Comparison of ENCODE assay signal across 10 cellular contexts in genomic region chr3:147943265-147943945, GRCh38.
DNase-seq lines count a peak whose midpoint lies in the region; ATAC-seq, FAIRE-seq and TF ChIP-seq lines count a peak whose summit lies in the region.
"Had no signal": no experiment of that assay in that cellular context is flagged by ENCODE, and none has a peak within 500 bp of the region (broad histone marks: within the 10 kb centered on the region; RNA-seq: fewer than 3 reads in every experiment).

No MANE protein-coding gene starts in this region.

- no peak overlapping the region for H3K18ac ChIP-seq in mesendoderm (ENCODE audit: low read length)

- intact Hi-C loops in posterior cingulate gyrus (cut with DNase I): loop anchor here (10.0 kb wide), 1 partner anchor 251 kb away; no protein-coding TSS in a partner anchor

- no peak overlapping the region for H4K5ac ChIP-seq in mesendoderm (ENCODE audit: low read length)

- no peak overlapping the region for H4K8ac ChIP-seq in mesendoderm (ENCODE audit: low read depth, low read length)

- H3K27me3 ChIP-seq in bronchial epithelial cell (ENCODE audit: control insufficient read depth, insufficient read depth, low read length) (no peaks in the 10 kb centered on the region), mesendoderm (ENCODE audit: insufficient read depth, low read length, poor library complexity) (no peaks in the 10 kb centered on the region)

- WGBS in mesendoderm (ENCODE audit: extremely low coverage, insufficient coverage, low lambda C conversion rate): no CpG with 5 or more reads among the region's 2 CpGs

- FAIRE-seq in bronchial epithelial cell (lab: Jason Lieb, UNC): no peak
- FAIRE-seq: A204.1 had no signal

- no peak for ATAC-seq in GM18520 (IDR thresholded peaks at IDR 0.05; ENCODE audit: unreplicated experiment)

- no peak overlapping the region for H2BK120ac ChIP-seq in mesendoderm (ENCODE audit: low read depth, low read length)

- H3K36me3 ChIP-seq in bronchial epithelial cell (ENCODE audit: control insufficient read depth, insufficient read depth, low read length) (no peaks in the 10 kb centered on the region), mesendoderm (ENCODE audit: control insufficient read depth, insufficient read depth, low read length) (no peaks in the 10 kb centered on the region)

- no peaks in the 10 kb centered on the region for H3K79me2 ChIP-seq in mesendoderm (ENCODE audit: control insufficient read depth, insufficient read depth, low read length)

- H3K79me1 ChIP-seq in mesendoderm (ENCODE audit: low read length): no peaks in the 10 kb centered on the region

- no peak overlapping the region for H2BK15ac ChIP-seq in mesendoderm (replicated peaks; ENCODE audit: low read depth)

- no peak overlapping the region for H3K4me3 ChIP-seq in bronchial epithelial cell (ENCODE audit: low read depth, low read length)
- H3K4me3 ChIP-seq in mesendoderm (ENCODE audit: low read length): no peak overlapping the region

- H3K27ac ChIP-seq in mesendoderm (ENCODE audit: low read depth, low read length): no peak overlapping the region

- H3K23ac ChIP-seq in mesendoderm (ENCODE audit: low read length): no peak overlapping the region

- H3K9ac ChIP-seq in mesendoderm (ENCODE audit: low read length): no peak overlapping the region

- no peak overlapping the region for H3K4me2 ChIP-seq in mesendoderm (ENCODE audit: low read length)

- H3K4ac ChIP-seq in mesendoderm (ENCODE audit: low read depth, low read length): no peak overlapping the region

- DNase-seq in A172 (ENCODE audit: low spot score) (peak; percentile 91), HT1080 (ENCODE audit: low read depth) (peak; percentile 94), bronchial epithelial cell (ENCODE audit: low read depth) (peak; percentile 67), mesendoderm (peak; percentile 57), MV-4-11 (lab: John Stamatoyannopoulos, UW) (no peak), posterior cingulate gyrus (no peak), GM10266 (ENCODE audit: extremely low spot score) (no peak)
- DNase-seq: NCI-H1417 treated with DMSO at 0.1 percent for 48 hours had no signal

- no peak overlapping the region for H2AK5ac ChIP-seq in mesendoderm (ENCODE audit: low read length)

- no peak overlapping the region for H3K56ac ChIP-seq in mesendoderm (ENCODE audit: low read length)

- H3K4me1 ChIP-seq in mesendoderm (ENCODE audit: control insufficient read depth, low read depth, low read length): no peaks in the 10 kb centered on the region

- no peak for TF ChIP-seq CTCF in bronchial epithelial cell (IDR thresholded peaks at IDR 0.05; ENCODE audit: insufficient read depth, low read length, severe bottlenecking)
- no peak for TF ChIP-seq CTCF in GM10266 (IDR thresholded peaks at IDR 0.05; ENCODE audit: control insufficient read depth, insufficient read depth, low read depth, missing control alignments)

- H2BK5ac ChIP-seq in mesendoderm (ENCODE audit: low read length): no peak overlapping the region

Comparison
In these comparisons a context has a peak if more than half of its experiments do, and no peak if none do; other contexts are left out.
1. DNase-seq: peak in A172 (single experiment), HT1080 (single experiment), bronchial epithelial cell (single experiment) and mesendoderm (single experiment); none in MV-4-11 (single experiment), posterior cingulate gyrus (0 of 10) and GM10266 (single experiment).